ENCODE assay signal across 20 cellular contexts in genomic region chr20:19251506-19251905, GRCh38. TPM values are rescaled to one million over a fixed set of nuclear protein-coding genes. Genes with fewer than 3 reads are reported as not detected.
DNase-seq lines count a peak whose midpoint lies in the region; TF ChIP-seq lines count a peak whose summit lies in the region.
"Had no signal": no experiment of that assay in that cellular context is flagged by ENCODE, and none has a peak within 500 bp of the region (broad histone marks: within the 10 kb centered on the region; RNA-seq: fewer than 3 reads in every experiment).

No MANE protein-coding gene starts in this region.

- H3K79me2 ChIP-seq in smooth muscle cell (ENCODE audit: low read depth), result no peaks in the 10 kb centered on the region

- WGBS in esophagus squamous epithelium, 2 donors, result 71 to 86% methylated on average over 3 to 4 of the region's 4 CpGs
- WGBS in smooth muscle cell (ENCODE audit: low lambda C conversion rate), result 89% methylated on average over 4 of the region's 4 CpGs

- DNase-seq in CD14-positive monocyte (ENCODE audit: low spot score) (no peak), esophagus squamous epithelium (lab: John Stamatoyannopoulos, UW) (no peak), type B pancreatic cell (ENCODE audit: extremely low spot score, unreplicated experiment) (peak; percentile 32), NCI-H1417 treated with DMSO at 0.1 percent for 48 hours (lab: John Stamatoyannopoulos, UW) (no peak), COR-L47 (lab: John Stamatoyannopoulos, UW) (no peak), smooth muscle cell (lab: John Stamatoyannopoulos, UW; ENCODE audit: unreplicated experiment) (no peak)
- no peak for DNase-seq in activated naive CD4-positive, alpha-beta T cell (lab: John Stamatoyannopoulos, UW)
- DNase-seq: 8988T; CD4-positive, CD25-positive, alpha-beta regulatory T cell; KBM-7; MG63; NCI-H1105 treated with DMSO at 0.1 percent for 48 hours; NCI-H2029; NCI-H2227 treated with DMSO at 0.1 percent for 48 hours; NCI-H526 treated with DMSO at 0.1 percent for 48 hours; PC-9; Right ventricle myocardium superior; RPMI8226 had no signal

- no peak for TF ChIP-seq POLR2A in esophagus squamous epithelium (IDR thresholded peaks at IDR 0.05)

- H3K9ac ChIP-seq in smooth muscle cell (ENCODE audit: low read depth), result no peak overlapping the region

- intact Hi-C loops in CD14-positive monocyte (cut with micrococcal nuclease), result no loop called here
- intact Hi-C loops in esophagus squamous epithelium (cut with DNase I), result no loop called here

- no peak overlapping the region for H2AFZ ChIP-seq in smooth muscle cell (ENCODE audit: low read depth)
- H2AFZ ChIP-seq: PC-9 had no signal

- H3K4me1 Mint-ChIP-seq in CD14-positive monocyte (peaks cover 67% of the 10 kb centered on the region), type B pancreatic cell (ENCODE audit: unreplicated experiment) (peaks cover 11% of the 10 kb centered on the region)
- H3K4me1 Mint-ChIP-seq: CD4-positive, CD25-positive, alpha-beta regulatory T cell had no signal

- no peaks in the 10 kb centered on the region for H3F3A ChIP-seq in smooth muscle cell (ENCODE audit: low read depth)

- peaks cover 3 to 58% (median 53%) of the 10 kb centered on the region in 3 donors for H3K4me1 ChIP-seq in esophagus squamous epithelium
- H3K4me1 ChIP-seq in smooth muscle cell (ENCODE audit: low read depth), result no peaks in the 10 kb centered on the region
- H3K4me1 ChIP-seq: SJSA1 had no signal

- no peaks in the 10 kb centered on the region for H4K20me1 ChIP-seq in smooth muscle cell (ENCODE audit: low read depth)

- H3K4me3 ChIP-seq in esophagus squamous epithelium, result no peak overlapping the region
- no peak overlapping the region for H3K4me3 ChIP-seq in skin epidermis
- H3K4me3 ChIP-seq in smooth muscle cell, result no peak overlapping the region
- H3K4me3 ChIP-seq: MG63, PC-9, SJSA1 had no signal

- H3K9me3 Mint-ChIP-seq in CD14-positive monocyte (peaks cover 0 to 2% (median 0%) of the 10 kb centered on the region in 7 donors), type B pancreatic cell (peaks cover 4% of the 10 kb centered on the region)

- peak overlapping the region in 3 of 4 donors; percentile 3 to 80 (median 70) for H3K27ac ChIP-seq in esophagus squamous epithelium
- H3K27ac ChIP-seq in skin epidermis, result peak overlapping the region in 12 of 21 experiments; percentile 4 to 74 (median 42)
- H3K27ac ChIP-seq in smooth muscle cell (ENCODE audit: low read depth), result no peak overlapping the region
- H3K27ac ChIP-seq: PC-9, SJSA1 had no signal

- H3K27ac Mint-ChIP-seq in CD14-positive monocyte (peak overlapping the region in 5 of 7 donors; percentile 30 to 94 (median 85)), type B pancreatic cell (no peak overlapping the region)
- H3K27ac Mint-ChIP-seq: CD4-positive, CD25-positive, alpha-beta regulatory T cell had no signal

- TF ChIP-seq CTCF in CD14-positive monocyte (IDR thresholded peaks at IDR 0.05), result no peak
- TF ChIP-seq CTCF in esophagus squamous epithelium (IDR thresholded peaks at IDR 0.05), result no peak
- TF ChIP-seq CTCF in type B pancreatic cell (conservative IDR thresholded peaks at IDR 0.05), result no peak
- no peak for TF ChIP-seq CTCF in smooth muscle cell (IDR thresholded peaks at IDR 0.05; ENCODE audit: borderline replicate concordance, insufficient read depth, poor library complexity, severe bottlenecking)

- H3K9me3 ChIP-seq in esophagus squamous epithelium (no peaks in the 10 kb centered on the region), smooth muscle cell (replicated peaks; ENCODE audit: low read depth) (no peaks in the 10 kb centered on the region)
- H3K9me3 ChIP-seq: MG63, SJSA1 had no signal

- H3K27me3 ChIP-seq in esophagus squamous epithelium (no peaks in the 10 kb centered on the region), smooth muscle cell (ENCODE audit: low read depth) (no peaks in the 10 kb centered on the region)
- H3K27me3 ChIP-seq: MG63, SJSA1 had no signal

- H3K36me3 ChIP-seq in esophagus squamous epithelium (no peaks in the 10 kb centered on the region), smooth muscle cell (ENCODE audit: low read depth) (no peaks in the 10 kb centered on the region)
- H3K36me3 ChIP-seq: MG63, SJSA1 had no signal

- H3K36me3 Mint-ChIP-seq in CD14-positive monocyte (peaks cover 0 to 2% of the 10 kb centered on the region in 2 donors), type B pancreatic cell (peaks cover 4% of the 10 kb centered on the region)
- H3K36me3 Mint-ChIP-seq: CD4-positive, CD25-positive, alpha-beta regulatory T cell had no signal

- H3K4me2 ChIP-seq in smooth muscle cell, result no peak overlapping the region
- H3K4me2 ChIP-seq: PC-9 had no signal

- peaks cover 0 to 2% (median 0%) of the 10 kb centered on the region in 3 donors for H3K27me3 Mint-ChIP-seq in CD14-positive monocyte (ENCODE audit: low read depth in 3 of 3)
- no peaks in the 10 kb centered on the region for H3K27me3 Mint-ChIP-seq in type B pancreatic cell
- H3K27me3 Mint-ChIP-seq: CD4-positive, CD25-positive, alpha-beta regulatory T cell had no signal

- H3K4me3 Mint-ChIP-seq in CD14-positive monocyte, result no peak overlapping the region
- no peak overlapping the region for H3K4me3 Mint-ChIP-seq in type B pancreatic cell
- H3K4me3 Mint-ChIP-seq: CD4-positive, CD25-positive, alpha-beta regulatory T cell had no signal

RNA-seq across cellular contexts. Expression of gene SLC24A3, which starts 39.1 kb away (rescaled TPM):
- polyA plus RNA-seq in CD14-positive monocyte (under 1 TPM in 1 of 2 donors, not detected in 1; 0.08 TPM), smooth muscle cell (3.2 and 4.3 TPM in 2 replicates)
- total RNA-seq in esophagus squamous epithelium (1 to 10 TPM; 3.0 to 8.2 (median 6.1) TPM), type B pancreatic cell (ENCODE audit: low replicate concordance) (12.0 and 14.0 TPM in 2 replicates), smooth muscle cell (2.5 and 3.5 TPM in 2 replicates)
- total RNA-seq: PC-9, SJSA1 had no signal
- polyA plus RNA-seq: CD4-positive, CD25-positive, alpha-beta regulatory T cell had no signal
